11 cellular contexts compared by ENCODE assay signal in the genomic region with DNA sequence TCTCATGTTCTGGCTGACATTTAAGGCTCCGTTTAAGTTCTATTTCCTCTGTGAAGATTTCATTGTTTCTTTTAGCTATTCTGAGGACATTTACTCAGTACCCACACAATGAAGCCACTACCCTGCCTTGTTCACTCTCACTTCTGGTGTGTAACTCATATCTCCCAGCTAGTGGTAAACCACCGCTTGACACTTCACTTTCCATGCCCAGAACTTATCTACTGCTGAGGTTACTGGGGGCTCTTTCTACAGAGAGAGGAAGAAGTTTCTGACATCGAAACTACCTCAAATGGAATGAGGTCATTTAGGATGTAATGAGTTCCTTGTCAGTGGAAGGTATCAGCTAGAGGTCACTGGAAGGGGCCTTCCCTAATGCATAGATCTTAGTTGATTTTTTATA.
DNase-seq lines count a peak whose midpoint lies in the region; ATAC-seq lines count a peak whose summit lies in the region.
"Had no signal": no experiment of that assay in that cellular context is flagged by ENCODE, and none has a peak within 500 bp of the region (broad histone marks: within the 10 kb centered on the region; RNA-seq: fewer than 3 reads in every experiment).

No MANE protein-coding gene starts in this region.

- no peak for DNase-seq in activated CD4-positive, CD25-positive, alpha-beta regulatory T cell (lab: John Stamatoyannopoulos, UW)
- DNase-seq in stimulated activated CD8-positive, alpha-beta memory T cell treated with anti-CD3 and anti-CD28 coated beads, Interleukin-12 subunit alpha, Interleukin-12 subunit beta, amount 100 ng/mL, for 4 hours (ENCODE audit: low read depth), result peak; percentile 1
- DNase-seq in NCI-H510A (lab: John Stamatoyannopoulos, UW) (no peak), dermis blood vessel endothelial cell (no peak), C1 segment of cervical spinal cord (lab: John Stamatoyannopoulos, UW) (no peak)
- DNase-seq: adrenal gland, heart left ventricle had no signal

- peak; percentile 81 to 84 for ATAC-seq in activated CD4-positive, CD25-positive, alpha-beta regulatory T cell treated with anti-CD3 and anti-CD28 coated beads, Interleukin-2, amount 50 U/mL, for 24 hours
- peak; percentile 97 for ATAC-seq in GM21786 (IDR thresholded peaks at IDR 0.05; ENCODE audit: unreplicated experiment)
- ATAC-seq in HG03575 (IDR thresholded peaks at IDR 0.05; ENCODE audit: extremely low read depth, insufficient number of reproducible peaks, low FRiP score, unreplicated experiment), result peak; percentile 97
- ATAC-seq: HCT116, heart left ventricle had no signal
